In the genomic region with DNA sequence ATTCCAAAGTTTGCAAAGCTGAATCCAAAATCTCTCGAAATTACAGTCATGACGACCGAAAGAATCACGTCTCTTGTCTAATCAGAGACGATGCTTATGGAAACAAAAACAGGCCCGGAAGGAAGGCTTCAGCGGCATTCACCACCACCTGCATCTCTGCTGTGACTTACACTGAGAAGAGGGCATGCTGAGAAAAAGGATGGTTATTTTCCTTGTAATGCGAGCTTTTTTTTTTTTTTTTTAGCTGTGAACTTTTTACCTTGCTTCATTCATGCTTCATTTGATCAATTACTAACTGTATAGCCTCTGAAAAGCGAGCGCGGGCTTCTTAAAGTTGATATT, we compare ENCODE assay signal across 8 cellular contexts.
DNase-seq lines count a peak whose midpoint lies in the region; ATAC-seq and TF ChIP-seq lines count a peak whose summit lies in the region.

No MANE protein-coding gene starts in this region.

- TF ChIP-seq CTCF in Panc1 (IDR thresholded peaks at IDR 0.05): no peak
- TF ChIP-seq CTCF in fibroblast of lung (conservative IDR thresholded peaks at IDR 0.05 in 1 of 2, IDR thresholded peaks at IDR 0.05 in 1 of 2; ENCODE audit: low read depth in 1 of 2, low read length in 2 of 2): no peak
- TF ChIP-seq CTCF in retinal pigment epithelial cell (conservative IDR thresholded peaks at IDR 0.05; ENCODE audit: low read depth, low read length): no peak

- H3K79me2 ChIP-seq in fibroblast of lung (ENCODE audit: control insufficient read depth, insufficient read depth, low read length): peaks cover 20% of the 10 kb centered on the region

- H4K20me1 ChIP-seq in fibroblast of lung (ENCODE audit: control insufficient read depth, extremely low read depth, insufficient read depth, low read length): no peaks in the 10 kb centered on the region

- CTCF ChIA-PET in Panc1 (lab: Charles Lee): no interaction called here

- DNase-seq in DMS53 (lab: John Stamatoyannopoulos, UW) (peak; percentile 67), DMS53 treated with DMSO at 0.1 percent for 48 hours (lab: John Stamatoyannopoulos, UW; ENCODE audit: unreplicated experiment) (no peak), Panc1 (ENCODE audit: low read depth, low spot score) (no peak), fibroblast of lung (ENCODE audit: low read depth in 2 of 2) (peak in 1 of 2 donors; percentile 66), retinal pigment epithelial cell (ENCODE audit: low read depth) (no peak), GM19240 (ENCODE audit: insufficient read length, low spot score) (no peak), NCI-H82 treated with DMSO at 0.1 percent for 48 hours (lab: John Stamatoyannopoulos, UW; ENCODE audit: unreplicated experiment) (no peak)

- no TSS peak for BruUV-seq in Panc1 (replicated peaks; lab: Mats Ljungman, UMichigan)

- H3K36me3 ChIP-seq in Panc1 (ENCODE audit: control insufficient read depth, insufficient read depth, low read length) (no peaks in the 10 kb centered on the region; the same call in 1 of the 2 replicates), fibroblast of lung (ENCODE audit: control insufficient read depth, insufficient read depth, low read length) (no peaks in the 10 kb centered on the region)

- peak overlapping the region; percentile 39 to 42 for H3K4me3 ChIP-seq in Panc1 (ENCODE audit: low read depth in 2 of 2, low read length in 2 of 2)
- H3K4me3 ChIP-seq in fibroblast of lung (replicated peaks in 1 of 4; ENCODE audit: control extremely low read depth in 1 of 4, insufficient read depth in 1 of 4, low read depth in 3 of 4, low read length in 4 of 4): peak overlapping the region; percentile 32 to 74 (median 72)
- peak overlapping the region; percentile 73 for H3K4me3 ChIP-seq in retinal pigment epithelial cell (ENCODE audit: low read length)

- no peak overlapping the region for H3K9ac ChIP-seq in fibroblast of lung (ENCODE audit: insufficient read depth, low read length)

- H3K9me3 ChIP-seq in Panc1 (ENCODE audit: control insufficient read depth, insufficient read depth, low read depth, low read length) (no peaks in the 10 kb centered on the region), fibroblast of lung (ENCODE audit: control insufficient read depth, insufficient read depth, low read depth, low read length) (no peaks in the 10 kb centered on the region)

- peaks cover 2% of the 10 kb centered on the region for H3K4me1 ChIP-seq in Panc1 (ENCODE audit: control insufficient read depth, insufficient read depth, low read length)
- H3K4me1 ChIP-seq in fibroblast of lung (ENCODE audit: control insufficient read depth, extremely low read depth, insufficient read depth, low read length): peaks cover 6% of the 10 kb centered on the region

- intact Hi-C loops in Panc1 (cut with micrococcal nuclease; ENCODE audit: unreplicated experiment): no loop called here

- H3K27ac ChIP-seq in Panc1 (ENCODE audit: low read length): no peak overlapping the region
- H3K27ac ChIP-seq in fibroblast of lung (ENCODE audit: insufficient read depth, low read length): no peak overlapping the region

- ATAC-seq in Panc1 (no peak), HG03521 (IDR thresholded peaks at IDR 0.05; ENCODE audit: unreplicated experiment) (no peak)

- no peak overlapping the region for H2AFZ ChIP-seq in fibroblast of lung (ENCODE audit: low read length)

- POLR2A ChIA-PET in Panc1 (lab: Charles Lee): no interaction called here

- in situ Hi-C loops in Panc1 (cut with HindIII; ENCODE audit: low pct_unique_long_range_greater_than_20kb, low sequenced_read_pairs): no loop called here

- peaks cover 2% of the 10 kb centered on the region for H3K27me3 ChIP-seq in Panc1 (ENCODE audit: control insufficient read depth, insufficient read depth, low read length)
- H3K27me3 ChIP-seq in fibroblast of lung (ENCODE audit: control insufficient read depth, insufficient read depth, low read length): no peaks in the 10 kb centered on the region

- peak overlapping the region; percentile 33 for H3K4me2 ChIP-seq in fibroblast of lung (ENCODE audit: extremely low read depth, insufficient read depth, low read length)
